11 cellular contexts compared by ENCODE assay signal in the genomic region with DNA sequence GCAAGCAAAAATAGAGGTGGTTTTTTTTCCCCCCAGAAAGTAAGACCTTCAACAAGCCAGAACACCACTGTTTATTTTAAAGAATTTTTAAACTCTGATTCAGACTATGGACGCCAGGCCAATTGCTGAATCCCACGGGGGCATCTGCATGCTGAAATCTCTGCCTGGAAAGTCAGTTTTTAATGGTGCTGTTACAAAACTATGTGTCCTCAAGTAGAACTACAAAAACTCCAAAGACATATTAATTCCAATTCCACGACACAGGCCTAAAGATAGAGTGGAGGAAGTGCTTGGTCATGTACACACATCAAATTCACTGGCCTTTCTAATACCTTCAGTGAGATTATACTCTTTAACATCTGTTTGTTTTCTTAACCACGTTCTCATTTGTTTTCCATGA.
A peak's percentile ranks its signal among the peaks of the same experiment; 100 is the strongest.
DNase-seq lines count a peak whose midpoint lies in the region; ATAC-seq and TF ChIP-seq lines count a peak whose summit lies in the region.
"Had no signal": no experiment of that assay in that cellular context is flagged by ENCODE, and none has a peak within 500 bp of the region (broad histone marks: within the 10 kb centered on the region; RNA-seq: fewer than 3 reads in every experiment).

No MANE protein-coding gene starts in this region.

- H3K4me1 Mint-ChIP-seq in activated CD8-positive, alpha-beta memory T cell treated with anti-CD3 and anti-CD28 coated beads, Interleukin-2, amount 10 ng/mL, durations not matched to agents 7 days and 5 days, result peaks cover 37% of the 10 kb centered on the region
- H3K4me1 Mint-ChIP-seq: B cell had no signal

- no peak for TF ChIP-seq CTCF in mucosa of descending colon (IDR thresholded peaks at IDR 0.05)
- no peak for TF ChIP-seq CTCF in tibial nerve (IDR thresholded peaks at IDR 0.05)

- CTCF ChIA-PET in activated CD8-positive, alpha-beta memory T cell treated with anti-CD3 and anti-CD28 coated beads, Interleukin-2, amount 10 ng/mL, durations not matched to agents 7 days and 5 days (lab: Charles Lee), result interaction anchor here (1.3 kb wide), 1 partner anchor 29 kb away, joined by 4 read pairs; no protein-coding TSS in a partner anchor

- H3K27me3 Mint-ChIP-seq in activated CD8-positive, alpha-beta memory T cell treated with anti-CD3 and anti-CD28 coated beads, Interleukin-2, amount 10 ng/mL, durations not matched to agents 7 days and 5 days, result no peaks in the 10 kb centered on the region
- H3K27me3 Mint-ChIP-seq: activated naive CD8-positive, alpha-beta T cell; B cell had no signal

- peaks cover 4% of the 10 kb centered on the region for H3K36me3 Mint-ChIP-seq in activated CD8-positive, alpha-beta memory T cell treated with anti-CD3 and anti-CD28 coated beads, Interleukin-2, amount 10 ng/mL, durations not matched to agents 7 days and 5 days

- no peak overlapping the region for H3K4me3 ChIP-seq in mucosa of descending colon
- no peak overlapping the region for H3K4me3 ChIP-seq in tibial nerve

- H3K9me3 ChIP-seq in mucosa of descending colon, result no peaks in the 10 kb centered on the region
- H3K9me3 ChIP-seq in tibial nerve, result no peaks in the 10 kb centered on the region

- H3K27ac ChIP-seq in cingulate gyrus (ENCODE audit: low read depth, low read length) (peak overlapping the region; percentile 16), tibial nerve (peak overlapping the region in 3 of 4 donors; percentile 41 to 88 (median 71))

- TF ChIP-seq EP300 in tibial nerve (IDR thresholded peaks at IDR 0.05), result peak; percentile 63 to 86

- intact Hi-C loops in mucosa of descending colon (cut with DNase I, micrococcal nuclease), result no loop called here

- H3K4me1 ChIP-seq in mucosa of descending colon (ENCODE audit: low read depth) (no peaks in the 10 kb centered on the region), tibial nerve (peaks cover 0 to 43% (median 11%) of the 10 kb centered on the region in 4 donors)

- peak overlapping the region; percentile 88 for H3K27ac Mint-ChIP-seq in activated CD8-positive, alpha-beta memory T cell treated with anti-CD3 and anti-CD28 coated beads, Interleukin-2, amount 10 ng/mL, durations not matched to agents 7 days and 5 days
- H3K27ac Mint-ChIP-seq: B cell had no signal

- no peaks in the 10 kb centered on the region for H3K9me3 Mint-ChIP-seq in activated CD8-positive, alpha-beta memory T cell treated with anti-CD3 and anti-CD28 coated beads, Interleukin-2, amount 10 ng/mL, durations not matched to agents 7 days and 5 days (ENCODE audit: low read depth)

- ATAC-seq in activated CD8-positive, alpha-beta memory T cell treated with anti-CD3 and anti-CD28 coated beads, Interleukin-2, amount 10 ng/mL, durations not matched to agents 7 days and 5 days, result no peak
- ATAC-seq in mucosa of descending colon, result no peak
- no peak for ATAC-seq in HG02623 (IDR thresholded peaks at IDR 0.05; ENCODE audit: unreplicated experiment)
- no peak for ATAC-seq in HG03097 (IDR thresholded peaks at IDR 0.05; ENCODE audit: low FRiP score, unreplicated experiment)

- no peak for DNase-seq in activated CD8-positive, alpha-beta memory T cell treated with anti-CD3 and anti-CD28 coated beads, Interleukin-2, amount 10 ng/mL, durations not matched to agents 7 days and 5 days
- no peak for DNase-seq in activated CD8-positive, alpha-beta memory T cell treated with anti-CD3 and anti-CD28 coated beads, Interleukin-2, amount 50 U/mL, for 48 hours
- DNase-seq in mucosa of descending colon (peak in 2 of 3 donors; percentile 19 to 37), tibial nerve (ENCODE audit: low spot score in 2 of 2) (peak; percentile 57 to 77), ecto neural progenitor cell (ENCODE audit: low spot score) (no peak)
- DNase-seq: NK-92 treated with Interleukin-12 subunit alpha and Interleukin-12 subunit beta, amount 100 ng/mL, for 24 hours had no signal

- 32 to 49% methylated on average over 4 of the region's 4 CpGs for WGBS in tibial nerve, 2 donors

- H3K36me3 ChIP-seq in mucosa of descending colon (ENCODE audit: low read depth), result no peaks in the 10 kb centered on the region
- H3K36me3 ChIP-seq in tibial nerve, result no peaks in the 10 kb centered on the region

- H3K27me3 ChIP-seq in tibial nerve, result no peaks in the 10 kb centered on the region

- TF ChIP-seq POLR2A in tibial nerve (IDR thresholded peaks at IDR 0.05), result no peak

- no peak overlapping the region for H3K4me3 Mint-ChIP-seq in activated CD8-positive, alpha-beta memory T cell treated with anti-CD3 and anti-CD28 coated beads, Interleukin-2, amount 10 ng/mL, durations not matched to agents 7 days and 5 days
- H3K4me3 Mint-ChIP-seq: activated naive CD8-positive, alpha-beta T cell; B cell had no signal

Comparison
In these comparisons a context has a peak if more than half of its experiments do, and no peak if none do; other contexts are left out.
1. DNase-seq: peak in mucosa of descending colon (2 of 3) and tibial nerve (2 of 2); none in activated CD8-positive, alpha-beta memory T cell treated with anti-CD3 and anti-CD28 coated beads, Interleukin-2, amount 10 ng/mL, durations not matched to agents 7 days and 5 days (single experiment), activated CD8-positive, alpha-beta memory T cell treated with anti-CD3 and anti-CD28 coated beads, Interleukin-2, amount 50 U/mL, for 48 hours (single experiment) and ecto neural progenitor cell (single experiment).